Comparison of ENCODE assay signal across 31 cellular contexts in genomic region chr1:152753586-152753985, GRCh38. TPM values are rescaled to one million over a fixed set of nuclear protein-coding genes. Genes with fewer than 3 reads are reported as not detected.
"Had no signal": no experiment of that assay in that cellular context is flagged by ENCODE, and none has a peak within 500 bp of the region (broad histone marks: within the 10 kb centered on the region; RNA-seq: fewer than 3 reads in every experiment).

No MANE protein-coding gene starts in this region.

- H3K4me3 ChIP-seq: ascending aorta had no signal

- H3K9me3 ChIP-seq: ascending aorta had no signal

- DNase-seq: activated B cell treated with CpG ODN at 0.5 μM for 24 hours; activated CD4-positive, alpha-beta memory T cell treated with anti-CD3 and anti-CD28 coated beads for 36 hours; activated CD4-positive, alpha-beta T cell treated with anti-CD3 and anti-CD28 coated beads for 4 hours; activated CD4-positive, alpha-beta T cell treated with anti-CD3 and anti-CD28 coated beads, Interleukin-2, amount 10 ng/mL, durations not matched to agents 24 days and 14 days; activated CD4-positive, alpha-beta T cell treated with anti-CD3 and anti-CD28 coated beads, Interleukin-2, amount 50 U/mL, for 1 hour; activated CD4-positive, alpha-beta T cell treated with anti-CD3 and anti-CD28 coated beads, Interleukin-2, amount 50 U/mL, for 4 hours; activated CD4-positive, CD25-positive, alpha-beta regulatory T cell treated with anti-CD3 and anti-CD28 coated beads, Interleukin-2, amount 50 U/mL, for 72 hours; activated CD8-positive, alpha-beta memory T cell treated with anti-CD3 and anti-CD28 coated beads, Interleukin-2, amount 50 U/mL, for 4 hours; activated CD8-positive, alpha-beta T cell treated with anti-CD3 and anti-CD28 coated beads for 36 hours; activated effector memory CD4-positive, alpha-beta T cell treated with Interleukin-2 at 50 U/mL for 16 hours; activated gamma-delta T cell; activated naive CD4-positive, alpha-beta T cell treated with anti-CD3 and anti-CD28 coated beads, Interleukin-2, amount 10 ng/mL, durations not matched to agents 7 days and 5 days; activated naive CD4-positive, alpha-beta T cell treated with Interleukin-2 at 50 U/mL for 16 hours; activated naive CD8-positive, alpha-beta T cell treated with anti-CD3 and anti-CD28 coated beads, Interleukin-2, amount 10 ng/mL, durations not matched to agents 7 days and 5 days; activated naive CD8-positive, alpha-beta T cell treated with anti-CD3 and anti-CD28 coated beads, Interleukin-2, amount 50 U/mL, for 24 hours; activated T-cell treated with anti-CD3 and anti-CD28 coated beads, Interleukin-2, amount 50 U/mL, for 24 hours; activated T-cell treated with anti-CD3 and anti-CD28 coated beads, Interleukin-2, amount 50 U/mL, for 48 hours; amygdala; anterior cingulate cortex; caudate nucleus; cerebellar nuclear complex; T-helper 1 cell; T-helper 2 cell; T-helper 9 cell had no signal

- H3K27ac ChIP-seq: ascending aorta, VCaP had no signal

- H3K27me3 ChIP-seq: ascending aorta had no signal

- FAIRE-seq: TTC549 had no signal

- H3K4me1 ChIP-seq: ascending aorta had no signal

- H3K36me3 ChIP-seq: ascending aorta had no signal

RNA-seq across cellular contexts. Expression of gene KPRP, which starts 4.2 kb away (rescaled TPM):
- total RNA-seq: activated B cell treated with CpG ODN at 0.5 μM for 24 hours; activated CD4-positive, alpha-beta memory T cell treated with anti-CD3 and anti-CD28 coated beads for 36 hours; activated CD4-positive, alpha-beta T cell treated with anti-CD3 and anti-CD28 coated beads, Interleukin-2, amount 10 ng/mL, durations not matched to agents 24 days and 14 days; activated CD8-positive, alpha-beta memory T cell treated with anti-CD3 and anti-CD28 coated beads for 36 hours; activated CD8-positive, alpha-beta T cell treated with anti-CD3 and anti-CD28 coated beads for 36 hours; activated naive CD8-positive, alpha-beta T cell treated with anti-CD3 and anti-CD28 coated beads, Interleukin-2, amount 10 ng/mL, durations not matched to agents 7 days and 5 days; activated T-helper 2 cell treated with anti-CD3 and anti-CD28 coated beads, Interferon-gamma antibody, Interleukin-2, Interleukin-4, amounts not matched to agents 10 μg/mL and 5 μg/mL and 100 μg/mL, durations not matched to agents 14 hours and 24 hours and 36 hours; ascending aorta; chondrocyte had no signal
- polyA plus RNA-seq: adipose tissue had no signal

RNA-seq across cellular contexts. Expression of gene LCE1F, which starts 21.4 kb away (rescaled TPM):
- total RNA-seq: activated B cell treated with CpG ODN at 0.5 μM for 24 hours; activated CD4-positive, alpha-beta memory T cell treated with anti-CD3 and anti-CD28 coated beads for 36 hours; activated CD4-positive, alpha-beta T cell treated with anti-CD3 and anti-CD28 coated beads, Interleukin-2, amount 10 ng/mL, durations not matched to agents 24 days and 14 days; activated CD8-positive, alpha-beta memory T cell treated with anti-CD3 and anti-CD28 coated beads for 36 hours; activated CD8-positive, alpha-beta T cell treated with anti-CD3 and anti-CD28 coated beads for 36 hours; activated naive CD8-positive, alpha-beta T cell treated with anti-CD3 and anti-CD28 coated beads, Interleukin-2, amount 10 ng/mL, durations not matched to agents 7 days and 5 days; activated T-helper 2 cell treated with anti-CD3 and anti-CD28 coated beads, Interferon-gamma antibody, Interleukin-2, Interleukin-4, amounts not matched to agents 10 μg/mL and 5 μg/mL and 100 μg/mL, durations not matched to agents 14 hours and 24 hours and 36 hours; ascending aorta; chondrocyte had no signal
- polyA plus RNA-seq: adipose tissue had no signal

RNA-seq across cellular contexts. Expression of gene LCE1E, which starts 32.5 kb away (rescaled TPM):
- total RNA-seq: activated B cell treated with CpG ODN at 0.5 μM for 24 hours; activated CD4-positive, alpha-beta memory T cell treated with anti-CD3 and anti-CD28 coated beads for 36 hours; activated CD4-positive, alpha-beta T cell treated with anti-CD3 and anti-CD28 coated beads, Interleukin-2, amount 10 ng/mL, durations not matched to agents 24 days and 14 days; activated CD8-positive, alpha-beta memory T cell treated with anti-CD3 and anti-CD28 coated beads for 36 hours; activated CD8-positive, alpha-beta T cell treated with anti-CD3 and anti-CD28 coated beads for 36 hours; activated naive CD8-positive, alpha-beta T cell treated with anti-CD3 and anti-CD28 coated beads, Interleukin-2, amount 10 ng/mL, durations not matched to agents 7 days and 5 days; activated T-helper 2 cell treated with anti-CD3 and anti-CD28 coated beads, Interferon-gamma antibody, Interleukin-2, Interleukin-4, amounts not matched to agents 10 μg/mL and 5 μg/mL and 100 μg/mL, durations not matched to agents 14 hours and 24 hours and 36 hours; ascending aorta; chondrocyte had no signal
- polyA plus RNA-seq: adipose tissue had no signal

RNA-seq across cellular contexts. Expression of gene LCE1D, which starts 42.9 kb away (rescaled TPM):
- total RNA-seq: activated B cell treated with CpG ODN at 0.5 μM for 24 hours; activated CD4-positive, alpha-beta memory T cell treated with anti-CD3 and anti-CD28 coated beads for 36 hours; activated CD4-positive, alpha-beta T cell treated with anti-CD3 and anti-CD28 coated beads, Interleukin-2, amount 10 ng/mL, durations not matched to agents 24 days and 14 days; activated CD8-positive, alpha-beta memory T cell treated with anti-CD3 and anti-CD28 coated beads for 36 hours; activated CD8-positive, alpha-beta T cell treated with anti-CD3 and anti-CD28 coated beads for 36 hours; activated naive CD8-positive, alpha-beta T cell treated with anti-CD3 and anti-CD28 coated beads, Interleukin-2, amount 10 ng/mL, durations not matched to agents 7 days and 5 days; activated T-helper 2 cell treated with anti-CD3 and anti-CD28 coated beads, Interferon-gamma antibody, Interleukin-2, Interleukin-4, amounts not matched to agents 10 μg/mL and 5 μg/mL and 100 μg/mL, durations not matched to agents 14 hours and 24 hours and 36 hours; ascending aorta; chondrocyte had no signal
- polyA plus RNA-seq: adipose tissue had no signal

RNA-seq across cellular contexts. Expression of gene LCE4A, which starts 45.6 kb away (rescaled TPM):
- total RNA-seq: activated B cell treated with CpG ODN at 0.5 μM for 24 hours; activated CD4-positive, alpha-beta memory T cell treated with anti-CD3 and anti-CD28 coated beads for 36 hours; activated CD4-positive, alpha-beta T cell treated with anti-CD3 and anti-CD28 coated beads, Interleukin-2, amount 10 ng/mL, durations not matched to agents 24 days and 14 days; activated CD8-positive, alpha-beta memory T cell treated with anti-CD3 and anti-CD28 coated beads for 36 hours; activated CD8-positive, alpha-beta T cell treated with anti-CD3 and anti-CD28 coated beads for 36 hours; activated naive CD8-positive, alpha-beta T cell treated with anti-CD3 and anti-CD28 coated beads, Interleukin-2, amount 10 ng/mL, durations not matched to agents 7 days and 5 days; activated T-helper 2 cell treated with anti-CD3 and anti-CD28 coated beads, Interferon-gamma antibody, Interleukin-2, Interleukin-4, amounts not matched to agents 10 μg/mL and 5 μg/mL and 100 μg/mL, durations not matched to agents 14 hours and 24 hours and 36 hours; ascending aorta; chondrocyte had no signal
- polyA plus RNA-seq: adipose tissue had no signal
